Comparison of ENCODE assay signal across 9 cellular contexts in the genomic region with DNA sequence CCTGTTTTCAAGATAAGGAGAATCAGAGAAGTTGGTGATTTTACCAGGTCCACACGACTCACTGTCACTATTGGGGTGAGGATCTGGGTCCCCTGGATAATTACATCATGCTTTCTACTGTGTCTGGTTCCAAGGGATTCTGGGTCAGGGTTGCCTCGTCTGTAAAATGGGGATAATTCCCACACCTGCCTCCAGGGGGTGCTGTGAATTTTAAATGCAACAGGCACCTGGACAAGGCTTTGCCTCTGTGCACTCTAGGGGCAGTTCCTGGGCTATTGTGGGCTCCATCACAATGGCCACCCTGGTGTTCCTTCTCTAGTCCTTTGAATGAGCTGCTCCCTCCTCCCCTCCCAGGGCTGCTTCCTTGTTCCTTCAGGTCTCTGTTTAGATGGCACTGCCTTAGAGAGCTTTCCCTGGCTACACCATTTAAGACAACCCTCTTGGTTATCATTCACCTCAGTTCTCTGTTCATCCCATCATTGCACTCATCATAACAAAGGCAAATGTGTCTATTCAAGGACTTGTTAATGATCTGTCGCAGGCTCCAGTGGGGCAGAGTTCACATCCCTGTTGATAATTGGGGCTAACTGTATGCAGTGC.
A peak's percentile ranks its signal among the peaks of the same experiment; 100 is the strongest.
DNase-seq lines count a peak whose midpoint lies in the region; ATAC-seq and TF ChIP-seq lines count a peak whose summit lies in the region.
"Had no signal": no experiment of that assay in that cellular context is flagged by ENCODE, and none has a peak within 500 bp of the region (broad histone marks: within the 10 kb centered on the region; RNA-seq: fewer than 3 reads in every experiment).

No MANE protein-coding gene starts in this region.

- dilution Hi-C loops in mammary epithelial cell (cut with HindIII; ENCODE audit: low sequenced_read_pairs) = no loop called here

- DNase-seq in CMK (ENCODE audit: low read depth) = peak; percentile 7
- DNase-seq in HCEC 1CT = peak; percentile 32
- DNase-seq in mammary epithelial cell = peak; percentile 22
- DNase-seq in lower lobe of right lung = no peak
- DNase-seq in stimulated activated naive CD4-positive, alpha-beta T cell treated with Interleukin-2 at 50 U/mL for 16 hours (lab: John Stamatoyannopoulos, UW) = peak; percentile 2
- DNase-seq in DMS79 (lab: John Stamatoyannopoulos, UW) = no peak

- no peaks in the 10 kb centered on the region for H3F3A ChIP-seq in SU-DHL-6 (ENCODE audit: insufficient read depth)

- H3K36me3 ChIP-seq in SU-DHL-6 (ENCODE audit: low read length) (no peaks in the 10 kb centered on the region), mammary epithelial cell (ENCODE audit: insufficient read depth, low read length) (no peaks in the 10 kb centered on the region), lower lobe of right lung (no peaks in the 10 kb centered on the region)

- WGBS in mammary epithelial cell (ENCODE audit: low coverage, missing lambda C conversion rate) = 50% methylated on average over 2 of the region's 3 CpGs

- H3K27ac ChIP-seq in SU-DHL-6 (ENCODE audit: low read depth, low read length) = no peak overlapping the region
- no peak overlapping the region for H3K27ac ChIP-seq in mammary epithelial cell (ENCODE audit: insufficient read depth, low read depth, low read length)
- H3K27ac ChIP-seq in lower lobe of right lung = no peak overlapping the region

- H4K20me1 ChIP-seq in SU-DHL-6 (ENCODE audit: low read depth, low read length) (no peaks in the 10 kb centered on the region), mammary epithelial cell (ENCODE audit: insufficient read depth, low read length) (no peaks in the 10 kb centered on the region)

- H3K9me3 ChIP-seq in SU-DHL-6 (ENCODE audit: insufficient read depth, low read length) (no peaks in the 10 kb centered on the region), mammary epithelial cell (replicated peaks; ENCODE audit: insufficient read depth, low read length) (no peaks in the 10 kb centered on the region), lower lobe of right lung (no peaks in the 10 kb centered on the region)

- peak; percentile 35 to 64 for ATAC-seq in lower lobe of right lung
- ATAC-seq in GM18870 (IDR thresholded peaks at IDR 0.05; ENCODE audit: unreplicated experiment) = no peak
- ATAC-seq: T-helper 17 cell had no signal

- intact Hi-C loops in mammary epithelial cell (cut with micrococcal nuclease) = loop anchor here (1.0 to 10.0 kb wide), 6 partner anchors 279 to 1171 kb away; no protein-coding TSS in a partner anchor
- intact Hi-C loops in lower lobe of right lung (cut with DNase I) = no loop called here

- no peaks in the 10 kb centered on the region for H3K9me2 ChIP-seq in SU-DHL-6 (replicated peaks; ENCODE audit: insufficient read depth, low read length)

- H2AFZ ChIP-seq in SU-DHL-6 (ENCODE audit: low read depth, low read length, severe bottlenecking) (no peak overlapping the region), mammary epithelial cell (ENCODE audit: low read depth, low read length) (no peak overlapping the region)

- peak; percentile 89 for TF ChIP-seq CTCF in SU-DHL-6 (IDR thresholded peaks at IDR 0.05; ENCODE audit: insufficient read depth, low read length, poor library complexity, severe bottlenecking)
- TF ChIP-seq CTCF in mammary epithelial cell (conservative IDR thresholded peaks at IDR 0.05 in 1 of 2, IDR thresholded peaks at IDR 0.05 in 1 of 2; ENCODE audit: extremely low read depth in 1 of 2, insufficient read depth in 1 of 2, low read depth in 1 of 2, low read length in 2 of 2) = peak; percentile 73 to 76
- TF ChIP-seq CTCF in lower lobe of right lung (IDR thresholded peaks at IDR 0.05) = peak; percentile 72

- in situ Hi-C loops in mammary epithelial cell (cut with MboI; ENCODE audit: low sequenced_read_pairs in 2 of 2) = no loop called here

- CTCF ChIA-PET in mammary epithelial cell (lab: Charles Lee; ENCODE audit: low non-redundant PET) = no interaction called here

- no peak overlapping the region for H3K4me2 ChIP-seq in SU-DHL-6 (ENCODE audit: low read depth, low read length, poor library complexity, severe bottlenecking)
- no peak overlapping the region for H3K4me2 ChIP-seq in mammary epithelial cell (ENCODE audit: insufficient read depth, low read depth, low read length)

- BruUV-seq in mammary epithelial cell (replicated peaks; lab: Mats Ljungman, UMichigan) = no TSS peak

- no peaks in the 10 kb centered on the region for H3K79me2 ChIP-seq in SU-DHL-6 (ENCODE audit: insufficient read depth, low read length)
- no peaks in the 10 kb centered on the region for H3K79me2 ChIP-seq in mammary epithelial cell (ENCODE audit: insufficient read depth, low read length)

- H3K27me3 ChIP-seq in SU-DHL-6 (ENCODE audit: low read length) (no peaks in the 10 kb centered on the region), mammary epithelial cell (ENCODE audit: insufficient read depth, low read length) (no peaks in the 10 kb centered on the region), lower lobe of right lung (ENCODE audit: low read depth) (no peaks in the 10 kb centered on the region)

- H3K9ac ChIP-seq in SU-DHL-6 (ENCODE audit: low read length) (no peak overlapping the region), mammary epithelial cell (ENCODE audit: insufficient read depth, low read length) (no peak overlapping the region)

- no peaks in the 10 kb centered on the region for H3K4me1 ChIP-seq in mammary epithelial cell (ENCODE audit: insufficient read depth, low read length)
- H3K4me1 ChIP-seq in lower lobe of right lung = no peaks in the 10 kb centered on the region

- H3K4me3 ChIP-seq in SU-DHL-6 (ENCODE audit: insufficient read depth, low read length, poor library complexity, severe bottlenecking) = no peak overlapping the region
- H3K4me3 ChIP-seq in mammary epithelial cell (replicated peaks in 1 of 3; ENCODE audit: insufficient read depth in 1 of 3, low read depth in 2 of 3, low read length in 3 of 3) = no peak overlapping the region
- no peak overlapping the region for H3K4me3 ChIP-seq in lower lobe of right lung

Comparison
In these comparisons a context has a peak if more than half of its experiments do, and no peak if none do; other contexts are left out.
1. DNase-seq: peak in CMK (single experiment), HCEC 1CT (single experiment), mammary epithelial cell (single experiment) and stimulated activated naive CD4-positive, alpha-beta T cell treated with Interleukin-2 at 50 U/mL for 16 hours (single experiment); none in lower lobe of right lung (single experiment) and DMS79 (single experiment).
2. Peak in every context shown above with its lines, with median percentiles within 50 percentile points of each other: CTCF ChIP-seq.